In genomic region chr1:87513971-87514660, GRCh38 we compare ENCODE assay signal across 22 cellular contexts.
"Had no signal": no experiment of that assay in that cellular context is flagged by ENCODE, and none has a peak within 500 bp of the region (broad histone marks: within the 10 kb centered on the region; RNA-seq: fewer than 3 reads in every experiment).

No MANE protein-coding gene starts in this region.

- H3K27me3 ChIP-seq: cardiac muscle cell, esophagus muscularis mucosa, gastrocnemius medialis, heart right ventricle, spleen, tibial nerve had no signal

- H3K4me1 Mint-ChIP-seq: activated CD8-positive, alpha-beta memory T cell treated with anti-CD3 and anti-CD28 coated beads, Interleukin-2, amount 10 ng/mL, durations not matched to agents 7 days and 5 days; activated naive CD8-positive, alpha-beta T cell treated with anti-CD3 and anti-CD28 coated beads, Interleukin-2, amount 10 ng/mL, durations not matched to agents 7 days and 5 days; naive B cell had no signal

- H3K9me3 Mint-ChIP-seq: activated naive CD8-positive, alpha-beta T cell treated with anti-CD3 and anti-CD28 coated beads, Interleukin-2, amount 10 ng/mL, durations not matched to agents 7 days and 5 days; naive B cell; stimulated activated memory B cell treated with anti-CD40 and anti-IgM and Interleukin-4, amounts not matched to agents 10 μg/mL and 1 μg/mL and 100 μg/mL, for 72 hours had no signal

- H3K9me3 ChIP-seq: esophagus muscularis mucosa, gastrocnemius medialis, heart right ventricle, spleen, tibial nerve had no signal

- FAIRE-seq: endometrium, kidney, TTC549 had no signal

- H3K4me3 Mint-ChIP-seq: activated CD8-positive, alpha-beta memory T cell treated with anti-CD3 and anti-CD28 coated beads, Interleukin-2, amount 10 ng/mL, durations not matched to agents 7 days and 5 days; activated naive CD8-positive, alpha-beta T cell treated with anti-CD3 and anti-CD28 coated beads, Interleukin-2, amount 10 ng/mL, durations not matched to agents 7 days and 5 days; activated T-cell treated with anti-CD3 and anti-CD28 coated beads, Interleukin-2, amount 50 U/mL, for 4 hours; mesothelial cell of epicardium; naive B cell; stimulated activated memory B cell treated with anti-CD40 and anti-IgM and Interleukin-4, amounts not matched to agents 10 μg/mL and 1 μg/mL and 100 μg/mL, for 72 hours had no signal

- DNase-seq: activated CD4-positive, alpha-beta T cell treated with anti-CD3 and anti-CD28 coated beads, Interleukin-2, amount 50 U/mL, for 4 hours; activated CD8-positive, alpha-beta memory T cell treated with anti-CD3 and anti-CD28 coated beads, Interleukin-2, amount 10 ng/mL, durations not matched to agents 7 days and 5 days; activated gamma-delta T cell; activated naive CD8-positive, alpha-beta T cell treated with anti-CD3 and anti-CD28 coated beads, Interleukin-2, amount 10 ng/mL, durations not matched to agents 7 days and 5 days; activated T-cell treated with anti-CD3 and anti-CD28 coated beads, Interleukin-2, amount 50 U/mL, for 4 hours; aorta; gastrocnemius medialis; heart right ventricle; kidney; naive B cell; right cardiac atrium; spleen; stimulated activated CD4-positive, alpha-beta T cell treated with anti-CD3 and anti-CD28 coated beads, Interleukin-1b, Interleukin-23, amount 100 ng/mL, for 48 hours; T-helper 2 cell had no signal

- H3K4me3 ChIP-seq: cardiac muscle cell, esophagus muscularis mucosa, gastrocnemius medialis, heart right ventricle, spleen, tibial nerve had no signal

- H3K36me3 Mint-ChIP-seq: activated CD8-positive, alpha-beta memory T cell treated with anti-CD3 and anti-CD28 coated beads, Interleukin-2, amount 10 ng/mL, durations not matched to agents 7 days and 5 days; activated naive CD8-positive, alpha-beta T cell treated with anti-CD3 and anti-CD28 coated beads, Interleukin-2, amount 10 ng/mL, durations not matched to agents 7 days and 5 days; mesothelial cell of epicardium; naive B cell; stimulated activated memory B cell treated with anti-CD40 and anti-IgM and Interleukin-4, amounts not matched to agents 10 μg/mL and 1 μg/mL and 100 μg/mL, for 72 hours had no signal

- H3K27me3 Mint-ChIP-seq: naive B cell; stimulated activated memory B cell treated with anti-CD40 and anti-IgM and Interleukin-4, amounts not matched to agents 10 μg/mL and 1 μg/mL and 100 μg/mL, for 72 hours had no signal

- H3K4me1 ChIP-seq: gastrocnemius medialis, heart right ventricle, spleen, tibial nerve had no signal

- H3K27ac ChIP-seq: cardiac muscle cell, esophagus muscularis mucosa, gastrocnemius medialis, heart right ventricle, spleen, tibial nerve had no signal

- H3K27ac Mint-ChIP-seq: activated CD8-positive, alpha-beta memory T cell treated with anti-CD3 and anti-CD28 coated beads, Interleukin-2, amount 10 ng/mL, durations not matched to agents 7 days and 5 days; activated naive CD8-positive, alpha-beta T cell treated with anti-CD3 and anti-CD28 coated beads, Interleukin-2, amount 10 ng/mL, durations not matched to agents 7 days and 5 days; mesothelial cell of epicardium; naive B cell; progenitor cell of endocrine pancreas; stimulated activated memory B cell treated with anti-CD40 and anti-IgM and Interleukin-4, amounts not matched to agents 10 μg/mL and 1 μg/mL and 100 μg/mL, for 72 hours had no signal

- H3K36me3 ChIP-seq: cardiac muscle cell, esophagus muscularis mucosa, gastrocnemius medialis, heart right ventricle, spleen, tibial nerve had no signal
